In genomic region chr2:238459081-238459629, GRCh38 we compare ENCODE assay signal across 2 cellular contexts.
TF ChIP-seq lines count a peak whose summit lies in the region.

No MANE protein-coding gene starts in this region.

TF ChIP-seq in SK-N-SH treated with all-trans-retinoic acid at 6 μM for 48 hours, 23 proteins besides CTCF, POLR2A, EP300 and RAD21 (continued from another document):
- TF ChIP-seq PATZ1 (CRISPR knock-in tag; IDR thresholded peaks at IDR 0.05; ENCODE audit: borderline replicate concordance), result no peak
- no peak for TF ChIP-seq ZFP3 (CRISPR knock-in tag; IDR thresholded peaks at IDR 0.05)
- TF ChIP-seq ZNF8 (CRISPR knock-in tag; IDR thresholded peaks at IDR 0.05), result no peak
- TF ChIP-seq CSRNP3 (CRISPR knock-in tag; IDR thresholded peaks at IDR 0.05), result no peak
- no peak for TF ChIP-seq RARB (CRISPR knock-in tag; IDR thresholded peaks at IDR 0.05)
- no peak for TF ChIP-seq CSDC2 (CRISPR knock-in tag; IDR thresholded peaks at IDR 0.05)
- TF ChIP-seq OSR1 (CRISPR knock-in tag; IDR thresholded peaks at IDR 0.05), result no peak

TF ChIP-seq in SK-N-SH, 30 proteins besides CTCF, POLR2A, EP300 and RAD21 (continued from another document):
- TF ChIP-seq, protein P1, sequence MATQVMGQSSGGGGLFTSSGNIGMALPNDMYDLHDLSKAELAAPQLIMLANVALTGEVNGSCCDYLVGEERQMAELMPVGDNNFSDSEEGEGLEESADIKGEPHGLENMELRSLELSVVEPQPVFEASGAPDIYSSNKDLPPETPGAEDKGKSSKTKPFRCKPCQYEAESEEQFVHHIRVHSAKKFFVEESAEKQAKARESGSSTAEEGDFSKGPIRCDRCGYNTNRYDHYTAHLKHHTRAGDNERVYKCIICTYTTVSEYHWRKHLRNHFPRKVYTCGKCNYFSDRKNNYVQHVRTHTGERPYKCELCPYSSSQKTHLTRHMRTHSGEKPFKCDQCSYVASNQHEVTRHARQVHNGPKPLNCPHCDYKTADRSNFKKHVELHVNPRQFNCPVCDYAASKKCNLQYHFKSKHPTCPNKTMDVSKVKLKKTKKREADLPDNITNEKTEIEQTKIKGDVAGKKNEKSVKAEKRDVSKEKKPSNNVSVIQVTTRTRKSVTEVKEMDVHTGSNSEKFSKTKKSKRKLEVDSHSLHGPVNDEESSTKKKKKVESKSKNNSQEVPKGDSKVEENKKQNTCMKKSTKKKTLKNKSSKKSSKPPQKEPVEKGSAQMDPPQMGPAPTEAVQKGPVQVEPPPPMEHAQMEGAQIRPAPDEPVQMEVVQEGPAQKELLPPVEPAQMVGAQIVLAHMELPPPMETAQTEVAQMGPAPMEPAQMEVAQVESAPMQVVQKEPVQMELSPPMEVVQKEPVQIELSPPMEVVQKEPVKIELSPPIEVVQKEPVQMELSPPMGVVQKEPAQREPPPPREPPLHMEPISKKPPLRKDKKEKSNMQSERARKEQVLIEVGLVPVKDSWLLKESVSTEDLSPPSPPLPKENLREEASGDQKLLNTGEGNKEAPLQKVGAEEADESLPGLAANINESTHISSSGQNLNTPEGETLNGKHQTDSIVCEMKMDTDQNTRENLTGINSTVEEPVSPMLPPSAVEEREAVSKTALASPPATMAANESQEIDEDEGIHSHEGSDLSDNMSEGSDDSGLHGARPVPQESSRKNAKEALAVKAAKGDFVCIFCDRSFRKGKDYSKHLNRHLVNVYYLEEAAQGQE (IDR thresholded peaks at IDR 0.05; ENCODE audit: low read depth, low read length), result no peak
- no peak for TF ChIP-seq YY1 (IDR thresholded peaks at IDR 0.05; ENCODE audit: low read depth)
- TF ChIP-seq RCOR1 (IDR thresholded peaks at IDR 0.05; ENCODE audit: low read length), result no peak
- no peak for TF ChIP-seq GATA2 (CRISPR knock-in tag; IDR thresholded peaks at IDR 0.05)
- no peak for TF ChIP-seq GABPA (IDR thresholded peaks at IDR 0.05; ENCODE audit: low read depth)
- no peak for TF ChIP-seq JUND (IDR thresholded peaks at IDR 0.05)
- TF ChIP-seq TEAD4 (IDR thresholded peaks at IDR 0.05; ENCODE audit: borderline replicate concordance, insufficient read depth), result no peak
- TF ChIP-seq USF1 (IDR thresholded peaks at IDR 0.05; ENCODE audit: borderline replicate concordance, low read depth), result no peak
- no peak for TF ChIP-seq MEF2A (IDR thresholded peaks at IDR 0.05; ENCODE audit: borderline replicate concordance, low read depth)
TF ChIP-seq in SK-N-SH: peak in this region for 0.
